Comparison of ENCODE assay signal across 18 cellular contexts in genomic region chr13:112902669-112903068, GRCh38.
"Had no signal": no experiment of that assay in that cellular context is flagged by ENCODE, and none has a peak within 500 bp of the region (broad histone marks: within the 10 kb centered on the region; RNA-seq: fewer than 3 reads in every experiment).

No MANE protein-coding gene starts in this region.

- H3K9me3 ChIP-seq: gastrocnemius medialis, neutrophil had no signal

- H3K4me3 Mint-ChIP-seq: activated naive CD8-positive, alpha-beta T cell; activated T-helper 1 cell treated with anti-CD3 and anti-CD28 coated beads, Interleukin-12 subunit alpha, Interleukin-12 subunit beta, Interleukin-2, Interleukin-4 antibody, amounts not matched to agents 30 ng/mL and 10 ng/mL and 1 ng/mL, durations not matched to agents 14 hours and 24 hours and 36 hours; brain; central memory CD8-positive, alpha-beta T cell; naive thymus-derived CD8-positive, alpha-beta T cell; stimulated activated naive CD8-positive, alpha-beta T cell treated with anti-CD3 and anti-CD28 coated beads, Interleukin-15, Interleukin-2, amounts not matched to agents 100 ng/mL and 50 ng/mL, for 24 hours had no signal

- H3K36me3 ChIP-seq: gastrocnemius medialis, heart left ventricle, neutrophil, upper lobe of left lung had no signal

- H3K27me3 ChIP-seq: upper lobe of left lung had no signal

- H3K9me3 Mint-ChIP-seq: central memory CD8-positive, alpha-beta T cell had no signal

- DNase-seq: activated CD4-positive, alpha-beta T cell treated with anti-CD3 and anti-CD28 coated beads, Interleukin-2, amount 50 U/mL, for 48 hours; gastrocnemius medialis; heart left ventricle; kidney glomerular epithelial cell; mesendoderm; naive thymus-derived CD8-positive, alpha-beta T cell; retina; stimulated activated CD4-positive, alpha-beta T cell treated with anti-CD3 and anti-CD28 coated beads, Interleukin-2, amount 100 ng/mL, for 24 hours; T1000 had no signal

- H3K4me3 ChIP-seq: coronary artery, gastrocnemius medialis, heart left ventricle, upper lobe of left lung had no signal

- ATAC-seq: esophagus mucosa; gastrocnemius medialis; heart left ventricle; naive thymus-derived CD8-positive, alpha-beta T cell had no signal

- H3K4me1 ChIP-seq: gastrocnemius medialis, heart left ventricle had no signal

- H3K36me3 Mint-ChIP-seq: activated naive CD8-positive, alpha-beta T cell had no signal

- H3K27ac ChIP-seq: coronary artery, gastrocnemius medialis, heart left ventricle, neutrophil had no signal

- H3K4me1 Mint-ChIP-seq: central memory CD8-positive, alpha-beta T cell had no signal

- H3K27ac Mint-ChIP-seq: activated naive CD8-positive, alpha-beta T cell; activated T-helper 1 cell treated with anti-CD3 and anti-CD28 coated beads, Interleukin-12 subunit alpha, Interleukin-12 subunit beta, Interleukin-2, Interleukin-4 antibody, amounts not matched to agents 30 ng/mL and 10 ng/mL and 1 ng/mL, durations not matched to agents 14 hours and 24 hours and 36 hours; naive thymus-derived CD8-positive, alpha-beta T cell; stimulated activated naive CD8-positive, alpha-beta T cell treated with anti-CD3 and anti-CD28 coated beads, Interleukin-15, Interleukin-2, amounts not matched to agents 100 ng/mL and 50 ng/mL, for 24 hours had no signal

- H3K27me3 Mint-ChIP-seq: activated naive CD8-positive, alpha-beta T cell had no signal
